In the genomic region with DNA sequence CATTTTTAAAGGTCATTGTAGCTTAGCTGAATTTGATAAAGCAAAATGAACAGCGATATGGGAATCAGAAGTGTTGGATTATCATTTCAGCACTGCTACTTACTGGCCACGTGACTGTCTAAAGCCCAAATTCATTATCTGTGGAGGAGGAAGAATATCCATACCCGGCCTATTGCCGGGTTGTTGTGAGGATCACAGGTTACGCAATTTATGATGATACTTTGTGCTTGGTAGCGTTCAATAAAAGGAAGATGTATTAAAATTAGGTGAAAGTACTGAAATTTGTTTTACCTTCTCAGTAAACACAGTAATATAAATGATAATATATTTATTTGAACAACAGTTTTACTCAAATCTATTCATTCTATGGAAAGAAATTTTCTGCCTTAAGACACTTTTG, we compare ENCODE assay signal across 7 cellular contexts.
"Had no signal": no experiment of that assay in that cellular context is flagged by ENCODE, and none has a peak within 500 bp of the region (broad histone marks: within the 10 kb centered on the region; RNA-seq: fewer than 3 reads in every experiment).

No MANE protein-coding gene starts in this region.

- FAIRE-seq: HTR-8/SVneo, K562 had no signal

- H3K4me2 ChIP-seq: KMS-11 had no signal

- ATAC-seq: K562 had no signal

- H3K27ac ChIP-seq: HL-60, KMS-11 had no signal

- H3K9ac ChIP-seq: KMS-11 had no signal

- H3K4me3 ChIP-seq: K562 had no signal

- DNase-seq: Karpas-422, KBM-7, KG1 had no signal
